Comparison of ENCODE assay signal across 25 cellular contexts in the genomic region with DNA sequence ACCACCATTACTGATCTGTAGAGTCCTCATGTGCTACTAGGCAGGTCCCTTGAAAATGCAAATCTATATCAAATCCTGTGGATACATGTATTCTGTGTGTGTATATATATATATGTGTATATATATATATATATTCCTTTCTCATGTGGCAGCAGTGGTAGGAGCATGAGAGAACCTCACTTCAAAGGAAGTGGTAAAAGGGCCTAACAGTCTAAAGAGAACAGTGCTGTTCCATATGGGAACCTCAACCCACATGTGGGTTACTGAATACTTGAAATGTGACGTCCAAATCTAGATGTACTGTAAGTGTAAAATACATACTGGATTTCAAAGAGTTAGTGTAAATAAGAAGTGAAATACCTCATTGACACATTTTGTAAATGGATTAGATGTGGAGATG. TPM values are rescaled to one million over a fixed set of nuclear protein-coding genes. Genes with fewer than 3 reads are reported as not detected.
"Had no signal": no experiment of that assay in that cellular context is flagged by ENCODE, and none has a peak within 500 bp of the region (broad histone marks: within the 10 kb centered on the region; RNA-seq: fewer than 3 reads in every experiment).

No MANE protein-coding gene starts in this region.

- H3K4me2 ChIP-seq: KMS-11, SK-N-SH had no signal

- ATAC-seq: HepG2, K562, Panc1 had no signal

- DNase-seq: IMR-90, NCI-H1092, NCI-H1105 treated with DMSO at 0.1 percent for 48 hours, NCI-H1436, NCI-H187, NCI-H2029, NCI-H2081 treated with DMSO at 0.1 percent for 48 hours, NCI-H2171, NCI-H226, NCI-H446, NCI-H510A, NCI-H524 treated with DMSO at 0.1 percent for 48 hours, NCI-H69, NCI-H774, SHP77, SK-N-SH had no signal

- H3K27ac ChIP-seq: KMS-11, RWPE1 had no signal

- H3K9me3 ChIP-seq: SK-N-SH had no signal

- H3K9me2 ChIP-seq: SK-N-SH had no signal

- H3K4me3 ChIP-seq: K562 had no signal

- H3K9ac ChIP-seq: KMS-11, SK-N-SH had no signal

RNA-seq across cellular contexts. Expression of gene SLC46A2, which starts 5.4 kb away (rescaled TPM):
- total RNA-seq: HepG2, HT1080, IMR-90, K562, LHCN-M2, MCF 10A, SK-MEL-5 had no signal
- polyA plus RNA-seq: HepG2, IMR-90, K562, SK-N-SH had no signal
